Comparison of ENCODE assay signal across 2 cellular contexts in genomic region chr3:52456169-52456799, GRCh38.
TF ChIP-seq lines count a peak whose summit lies in the region.

No MANE protein-coding gene starts in this region.

TF ChIP-seq in A549, 52 proteins besides CTCF, POLR2A, EP300 and RAD21:
- no peak for TF ChIP-seq USF2 (IDR thresholded peaks at IDR 0.05)
- no peak for TF ChIP-seq GATA3 (IDR thresholded peaks at IDR 0.05; ENCODE audit: borderline replicate concordance)
TF ChIP-seq in A549: peak in this region for 0.

TF ChIP-seq in HCT116, 20 proteins besides CTCF, POLR2A, EP300 and RAD21 (continued from another document):
- TF ChIP-seq JUND (IDR thresholded peaks at IDR 0.05) (no peak), CEBPB (IDR thresholded peaks at IDR 0.05; ENCODE audit: low read depth) (no peak), ATF3 (IDR thresholded peaks at IDR 0.05) (no peak), ELF1 (IDR thresholded peaks at IDR 0.05; ENCODE audit: borderline replicate concordance, low read depth) (no peak), MAX (IDR thresholded peaks at IDR 0.05) (no peak), TCF7L2 (IDR thresholded peaks at IDR 0.05; ENCODE audit: borderline replicate concordance, extremely low read depth, insufficient read depth, insufficient read length) (no peak), YY1 (IDR thresholded peaks at IDR 0.05; ENCODE audit: extremely low read depth, insufficient replicate concordance, low read depth, low read length) (no peak), POLR2AphosphoS5 (IDR thresholded peaks at IDR 0.05; ENCODE audit: low read depth, low read length) (no peak; the same call in 1 of the 2 replicates), EZH2phosphoT487 (IDR thresholded peaks at IDR 0.05; ENCODE audit: borderline replicate concordance) (no peak), EGR1 (IDR thresholded peaks at IDR 0.05; ENCODE audit: low read depth) (no peak), SIN3A (IDR thresholded peaks at IDR 0.05; ENCODE audit: low read depth) (no peak), REST (IDR thresholded peaks at IDR 0.05; ENCODE audit: low read depth) (no peak), CBX3 (IDR thresholded peaks at IDR 0.05; ENCODE audit: low read depth) (no peak), SRF (IDR thresholded peaks at IDR 0.05; ENCODE audit: low read depth) (no peak), FOSL1 (IDR thresholded peaks at IDR 0.05; ENCODE audit: low read depth) (no peak), EZH2 (IDR thresholded peaks at IDR 0.05) (no peak)
TF ChIP-seq in HCT116: peak in this region for 0.
